ENCODE assay signal across 12 cellular contexts in genomic region chr11:73343076-73343833, GRCh38. TPM values are rescaled to one million over a fixed set of nuclear protein-coding genes. Genes with fewer than 3 reads are reported as not detected.
A peak's percentile ranks its signal among the peaks of the same experiment; 100 is the strongest.
DNase-seq lines count a peak whose midpoint lies in the region; ATAC-seq and TF ChIP-seq lines count a peak whose summit lies in the region.
"Had no signal": no experiment of that assay in that cellular context is flagged by ENCODE, and none has a peak within 500 bp of the region (broad histone marks: within the 10 kb centered on the region; RNA-seq: fewer than 3 reads in every experiment).

No MANE protein-coding gene starts in this region.

- peak overlapping the region; percentile 47 for H3K27ac ChIP-seq in cingulate gyrus (ENCODE audit: low read depth, low read length)
- no peak overlapping the region for H3K27ac ChIP-seq in mesendoderm (ENCODE audit: low read depth, low read length)
- no peak overlapping the region for H3K27ac ChIP-seq in thyroid gland
- H3K27ac ChIP-seq in CD4-positive, alpha-beta memory T cell (ENCODE audit: low read depth, low read length), result no peak overlapping the region

- H3K23ac ChIP-seq in mesendoderm (ENCODE audit: low read length), result no peak overlapping the region

- H2BK5ac ChIP-seq in mesendoderm (ENCODE audit: low read length), result no peak overlapping the region

- no peaks in the 10 kb centered on the region for H3K27me3 ChIP-seq in mesendoderm (ENCODE audit: insufficient read depth, low read length, poor library complexity)
- no peaks in the 10 kb centered on the region for H3K27me3 ChIP-seq in thyroid gland
- H3K27me3 ChIP-seq in CD4-positive, alpha-beta memory T cell (ENCODE audit: insufficient read depth, low read length), result no peaks in the 10 kb centered on the region

- H4K8ac ChIP-seq in mesendoderm (ENCODE audit: low read depth, low read length), result no peak overlapping the region

- H3K79me2 ChIP-seq in mesendoderm (ENCODE audit: control insufficient read depth, insufficient read depth, low read length), result no peaks in the 10 kb centered on the region

- H3K9ac ChIP-seq in mesendoderm (ENCODE audit: low read length), result peak overlapping the region; percentile 31

- H3K18ac ChIP-seq in mesendoderm (ENCODE audit: low read length), result peak overlapping the region; percentile 20

- H3K4ac ChIP-seq in mesendoderm (ENCODE audit: low read depth, low read length), result no peak overlapping the region

- TF ChIP-seq POLR2A in thyroid gland (IDR thresholded peaks at IDR 0.05), result no peak

- POLR2A ChIA-PET in CD4-positive, alpha-beta memory T cell (lab: Charles Lee; ENCODE audit: partially characterized antibody), result no interaction called here
- POLR2A ChIA-PET in T-cell (lab: Charles Lee), result no interaction called here

- H3K36me3 Mint-ChIP-seq in CD4-positive, alpha-beta memory T cell, result no peaks in the 10 kb centered on the region
- H3K36me3 Mint-ChIP-seq in T-cell, result no peaks in the 10 kb centered on the region
- H3K36me3 Mint-ChIP-seq: activated naive CD8-positive, alpha-beta T cell had no signal

- no peak overlapping the region for H4K5ac ChIP-seq in mesendoderm (ENCODE audit: low read length)

- H3K56ac ChIP-seq in mesendoderm (ENCODE audit: low read length), result peak overlapping the region; percentile 53

- intact Hi-C loops in thyroid gland (cut with DNase I), result loop anchor here (5.0 kb wide), 1 partner anchor 49 kb away; no protein-coding TSS in a partner anchor
- intact Hi-C loops in CD4-positive, alpha-beta memory T cell (cut with micrococcal nuclease), result no loop called here

- peak; percentile 17 for DNase-seq in NCI-H1092 (lab: John Stamatoyannopoulos, UW)
- DNase-seq in mesendoderm, result no peak
- DNase-seq in thyroid gland, result peak; percentile 47 to 48
- DNase-seq in CD4-positive, alpha-beta memory T cell, result no peak
- DNase-seq in HPDE6-E6E7 (ENCODE audit: extremely low spot score), result no peak
- no peak for DNase-seq in T-cell
- DNase-seq: MV-4-11; stimulated activated CD4-positive, alpha-beta T cell treated with anti-CD3 and anti-CD28 coated beads, Interleukin-12 subunit alpha, Interleukin-12 subunit beta, amount 100 ng/mL, for 4 hours; T-helper 17 cell had no signal

- no peaks in the 10 kb centered on the region for H3K9me3 ChIP-seq in thyroid gland
- H3K9me3 ChIP-seq in CD4-positive, alpha-beta memory T cell (ENCODE audit: control insufficient read depth in 1 of 2, low read length in 2 of 2), result no peaks in the 10 kb centered on the region

- no peak overlapping the region for H2BK120ac ChIP-seq in mesendoderm (ENCODE audit: low read depth, low read length)

- H3K27ac Mint-ChIP-seq in CD4-positive, alpha-beta memory T cell, result no peak overlapping the region
- H3K27ac Mint-ChIP-seq in T-cell, result no peak overlapping the region
- H3K27ac Mint-ChIP-seq: activated naive CD8-positive, alpha-beta T cell; T-helper 17 cell had no signal

- H3K9me3 Mint-ChIP-seq in CD4-positive, alpha-beta memory T cell, result no peaks in the 10 kb centered on the region
- no peaks in the 10 kb centered on the region for H3K9me3 Mint-ChIP-seq in T-cell

- no CpG with 5 or more reads among the region's 39 CpGs for whole genome bisulfite sequencing in mesendoderm (ENCODE audit: extremely low coverage, insufficient coverage, low lambda C conversion rate)
- WGBS in thyroid gland, 2 donors, result 57 to 76% methylated on average over 11 to 17 of the region's 39 CpGs

- H3K4me3 ChIP-seq in mesendoderm (ENCODE audit: low read length) (no peak overlapping the region), thyroid gland (replicated peaks in 1 of 3) (peak overlapping the region in 1 of 3 donors; percentile 25)
- H3K4me3 ChIP-seq in CD4-positive, alpha-beta memory T cell (ENCODE audit: low read length in 2 of 2), result no peak overlapping the region

- no peak for TF ChIP-seq CTCF in thyroid gland (IDR thresholded peaks at IDR 0.05)

- no peaks in the 10 kb centered on the region for H3K36me3 ChIP-seq in mesendoderm (ENCODE audit: control insufficient read depth, insufficient read depth, low read length)
- no peaks in the 10 kb centered on the region for H3K36me3 ChIP-seq in thyroid gland
- H3K36me3 ChIP-seq in CD4-positive, alpha-beta memory T cell (ENCODE audit: insufficient read depth, low read length), result no peaks in the 10 kb centered on the region

- H3K4me1 ChIP-seq in mesendoderm (ENCODE audit: control insufficient read depth, low read depth, low read length) (no peaks in the 10 kb centered on the region), thyroid gland (peaks cover 25 to 36% of the 10 kb centered on the region in 2 donors)
- no peaks in the 10 kb centered on the region for H3K4me1 ChIP-seq in CD4-positive, alpha-beta memory T cell (ENCODE audit: insufficient read depth, low read length)

- CTCF ChIA-PET in CD4-positive, alpha-beta memory T cell (lab: Charles Lee; ENCODE audit: partially characterized antibody), result interaction anchor here (1.3 kb wide), 1 partner anchor 37 kb away, joined by 4 read pairs; no protein-coding TSS in a partner anchor
- CTCF ChIA-PET in T-cell (lab: Charles Lee), result no interaction called here

- no peak overlapping the region for H2AK5ac ChIP-seq in mesendoderm (ENCODE audit: low read length)

- no peaks in the 10 kb centered on the region for H3K4me1 Mint-ChIP-seq in CD4-positive, alpha-beta memory T cell
- H3K4me1 Mint-ChIP-seq in T-cell, result no peaks in the 10 kb centered on the region
- H3K4me1 Mint-ChIP-seq: T-helper 17 cell had no signal

- no peak for ATAC-seq in HG03135 (IDR thresholded peaks at IDR 0.05; ENCODE audit: unreplicated experiment)
- no peak for ATAC-seq in T-cell (replicated peaks in 1 of 4)
- ATAC-seq: T-helper 17 cell had no signal

- peaks cover 0 to 7% of the 10 kb centered on the region in 2 donors for H3K27me3 Mint-ChIP-seq in CD4-positive, alpha-beta memory T cell
- H3K27me3 Mint-ChIP-seq in T-cell, result peaks cover 4 to 8% of the 10 kb centered on the region in 2 donors
- H3K27me3 Mint-ChIP-seq: activated naive CD8-positive, alpha-beta T cell had no signal

- no peaks in the 10 kb centered on the region for H3K79me1 ChIP-seq in mesendoderm (ENCODE audit: low read length)

- H3K4me2 ChIP-seq in mesendoderm (ENCODE audit: low read length), result no peak overlapping the region

- no peak overlapping the region for H3K4me3 Mint-ChIP-seq in CD4-positive, alpha-beta memory T cell
- no peak overlapping the region for H3K4me3 Mint-ChIP-seq in T-cell
- H3K4me3 Mint-ChIP-seq: activated naive CD8-positive, alpha-beta T cell; T-helper 17 cell had no signal

- H2BK15ac ChIP-seq in mesendoderm (replicated peaks; ENCODE audit: low read depth), result no peak overlapping the region

RNA-seq across cellular contexts. Expression of gene RELT, which starts 32.9 kb away (rescaled TPM):
- 2.8 TPM for polyA plus RNA-seq in mesendoderm (2013, experiment 1 of 2)
- polyA plus RNA-seq in mesendoderm (2013, experiment 2 of 2), result 3.0 TPM
- total RNA-seq in thyroid gland, result 1 to 10 TPM; 1.6 to 3.5 (median 1.9) TPM
- total RNA-seq in CD4-positive, alpha-beta memory T cell, result 10 to 100 TPM; 12.1 to 12.9 TPM
- polyA plus RNA-seq in CD4-positive, alpha-beta memory T cell, result 1 to 10 TPM; 2.2 to 5.2 TPM
- total RNA-seq in T-cell, result 100 to 1,000 TPM in 1 of 5 donors, 10 to 100 TPM in 4; 15.6 to 113 (median 19.9) TPM

RNA-seq across cellular contexts. Expression of gene ARHGEF17, which starts 35.2 kb away (rescaled TPM):
- 5.9 TPM for polyA plus RNA-seq in mesendoderm (2013, experiment 1 of 2)
- 5.8 TPM for polyA plus RNA-seq in mesendoderm (2013, experiment 2 of 2)
- total RNA-seq in thyroid gland (100 to 1,000 TPM in 1 of 4 donors, 10 to 100 TPM in 3; 54.0 to 125 (median 61.4) TPM), T-cell (1 to 10 TPM in 1 of 5 donors, under 1 TPM in 4; 0.23 to 1.0 (median 0.49) TPM)
- under 1 TPM in 1 of 2 experiments, not detected in 1; 0.23 TPM for total RNA-seq in CD4-positive, alpha-beta memory T cell
- polyA plus RNA-seq in CD4-positive, alpha-beta memory T cell, result not detected

Comparison
In these comparisons a context has a peak if more than half of its experiments do, and no peak if none do; other contexts are left out.
1. DNase-seq: peak in NCI-H1092 (single experiment) and thyroid gland (2 of 2); none in mesendoderm (single experiment), CD4-positive, alpha-beta memory T cell (0 of 5), HPDE6-E6E7 (single experiment) and T-cell (0 of 34).
2. RNA of gene ARHGEF17, which starts 35.2 kb away (total RNA-seq): 54.0 to 125 TPM in thyroid gland; 0.23 to 1.0 TPM in T-cell and 0.23 TPM in CD4-positive, alpha-beta memory T cell; every median in the first group is over 10 times any median in the second.